Comparison of ENCODE assay signal across 15 cellular contexts in genomic region chr5:95864944-95865504, GRCh38. TPM values are rescaled to one million over a fixed set of nuclear protein-coding genes. Genes with fewer than 3 reads are reported as not detected.
DNase-seq lines count a peak whose midpoint lies in the region; ATAC-seq and TF ChIP-seq lines count a peak whose summit lies in the region.
"Had no signal": no experiment of that assay in that cellular context is flagged by ENCODE, and none has a peak within 500 bp of the region (broad histone marks: within the 10 kb centered on the region; RNA-seq: fewer than 3 reads in every experiment).

No MANE protein-coding gene starts in this region.

- no peak for TF ChIP-seq CTCF in PC-3 (conservative IDR thresholded peaks at IDR 0.05; ENCODE audit: low read depth, low read length)
- no peak for TF ChIP-seq CTCF in glutamatergic neuron (IDR thresholded peaks at IDR 0.05; ENCODE audit: partially characterized antibody, unreplicated experiment)
- TF ChIP-seq CTCF in progenitor cell of endocrine pancreas (IDR thresholded peaks at IDR 0.05; ENCODE audit: unreplicated experiment) = no peak
- TF ChIP-seq CTCF in gastroesophageal sphincter (IDR thresholded peaks at IDR 0.05) = no peak

- CTCF ChIA-PET in PC-3 (lab: Charles Lee) = no interaction called here

- no peaks in the 10 kb centered on the region for H3K36me3 ChIP-seq in PC-3 (ENCODE audit: low read depth, low read length)
- H3K36me3 ChIP-seq in gastroesophageal sphincter = no peaks in the 10 kb centered on the region

- H3K27me3 Mint-ChIP-seq in glutamatergic neuron (ENCODE audit: unreplicated experiment) (peaks cover 11% of the 10 kb centered on the region), progenitor cell of endocrine pancreas (no peaks in the 10 kb centered on the region)

- ATAC-seq in PC-3 = no peak
- ATAC-seq in gastroesophageal sphincter = no peak
- no peak for ATAC-seq in HG02642 (IDR thresholded peaks at IDR 0.05; ENCODE audit: poor library complexity, unreplicated experiment)
- ATAC-seq in stimulated activated naive CD8-positive, alpha-beta T cell treated with anti-CD3 and anti-CD28 coated beads, Interleukin-15, Interleukin-2, amounts not matched to agents 100 U/mL and 50 U/mL, for 24 hours = no peak

- H3K4me1 Mint-ChIP-seq in glutamatergic neuron (ENCODE audit: low read depth, unreplicated experiment) (peaks cover 42% of the 10 kb centered on the region), progenitor cell of endocrine pancreas (ENCODE audit: low read depth) (peaks cover 44% of the 10 kb centered on the region)

- peaks cover 4% of the 10 kb centered on the region for H3K36me3 Mint-ChIP-seq in glutamatergic neuron (ENCODE audit: unreplicated experiment)
- H3K36me3 Mint-ChIP-seq in progenitor cell of endocrine pancreas (ENCODE audit: insufficient read depth) = no peaks in the 10 kb centered on the region

- H3K9me3 ChIP-seq in PC-3 (ENCODE audit: low read length) (no peaks in the 10 kb centered on the region), gastroesophageal sphincter (no peaks in the 10 kb centered on the region)

- no peak overlapping the region for H3K9ac ChIP-seq in PC-3 (ENCODE audit: low read length)

- H3K4me2 ChIP-seq in PC-3 (ENCODE audit: low read length) = no peak overlapping the region

- H3K9me3 Mint-ChIP-seq in glutamatergic neuron (ENCODE audit: unreplicated experiment) = peaks cover 12% of the 10 kb centered on the region
- H3K9me3 Mint-ChIP-seq in progenitor cell of endocrine pancreas (ENCODE audit: low read depth) = peaks cover 6% of the 10 kb centered on the region
- H3K9me3 Mint-ChIP-seq: CD4-positive, alpha-beta T cell; central memory CD8-positive, alpha-beta T cell had no signal

- peaks cover 9% of the 10 kb centered on the region for H3F3A ChIP-seq in PC-3 (ENCODE audit: low read length, unreplicated experiment)

- no peaks in the 10 kb centered on the region for H4K20me1 ChIP-seq in PC-3 (ENCODE audit: low read length)

- TF ChIP-seq POLR2A in gastroesophageal sphincter (IDR thresholded peaks at IDR 0.05) = no peak

- H3K4me1 ChIP-seq in PC-3 (ENCODE audit: insufficient read depth, low read length) = peaks cover 43% of the 10 kb centered on the region
- peaks cover 0 to 14% (median 0%) of the 10 kb centered on the region in 3 donors for H3K4me1 ChIP-seq in gastroesophageal sphincter

- H3K4me3 Mint-ChIP-seq in glutamatergic neuron (ENCODE audit: unreplicated experiment) = no peak overlapping the region
- H3K4me3 Mint-ChIP-seq in progenitor cell of endocrine pancreas (ENCODE audit: low read depth) = peak overlapping the region; percentile 23
- H3K4me3 Mint-ChIP-seq: CD4-positive, alpha-beta T cell; central memory CD8-positive, alpha-beta T cell had no signal

- H3K9me2 ChIP-seq in PC-3 (replicated peaks; ENCODE audit: low read length) = no peaks in the 10 kb centered on the region

- H3K4me3 ChIP-seq in PC-3 (ENCODE audit: low read length) (no peak overlapping the region), gastroesophageal sphincter (no peak overlapping the region)
- H3K4me3 ChIP-seq: SK-N-MC had no signal

- POLR2A ChIA-PET in PC-3 (lab: Charles Lee; ENCODE audit: unreplicated experiment) = interaction anchor here (0.6 kb wide), 1 partner anchor 784 kb away, joined by 4 read pairs; no protein-coding TSS in a partner anchor

- BruUV-seq in PC-3 (replicated peaks; lab: Mats Ljungman, UMichigan) = no TSS peak

- H2AFZ ChIP-seq in PC-3 (ENCODE audit: low read length) = peak overlapping the region; percentile 80

- peak overlapping the region; percentile 95 for H3K27ac Mint-ChIP-seq in glutamatergic neuron (ENCODE audit: unreplicated experiment)
- H3K27ac Mint-ChIP-seq in progenitor cell of endocrine pancreas = peak overlapping the region; percentile 80
- H3K27ac Mint-ChIP-seq: CD4-positive, alpha-beta T cell had no signal

- H3K27me3 ChIP-seq in PC-3 (ENCODE audit: low read length) (no peaks in the 10 kb centered on the region), gastroesophageal sphincter (no peaks in the 10 kb centered on the region)

- H3K79me2 ChIP-seq in PC-3 (ENCODE audit: low read length) = no peaks in the 10 kb centered on the region

- no peak for TF ChIP-seq EP300 in gastroesophageal sphincter (IDR thresholded peaks at IDR 0.05)

- peak overlapping the region; percentile 53 for H3K27ac ChIP-seq in PC-3 (ENCODE audit: low read length)
- no peak overlapping the region for H3K27ac ChIP-seq in gastroesophageal sphincter
- H3K27ac ChIP-seq: HL-60, SK-N-MC had no signal

- WGBS in gastroesophageal sphincter (ENCODE audit: low coverage in 1 of 2), 2 donors = 60% methylated on average over 5 of the region's 6 CpGs; no CpG with 5 or more reads in 1 of the 2 donors

- intact Hi-C loops in PC-3 (cut with micrococcal nuclease) = loop anchor here (5.0 kb wide), 1 partner anchor 737 kb away; no protein-coding TSS in a partner anchor

- DNase-seq in DMS153 (lab: John Stamatoyannopoulos, UW) = peak; percentile 52
- DNase-seq in PC-3 = peak; percentile 40
- DNase-seq in glutamatergic neuron = no peak
- DNase-seq in progenitor cell of endocrine pancreas (ENCODE audit: low spot score, unreplicated experiment) = no peak
- no peak for DNase-seq in stimulated activated naive CD4-positive, alpha-beta T cell treated with Interleukin-2 at 50 U/mL for 16 hours (lab: John Stamatoyannopoulos, UW)
- no peak for DNase-seq in stimulated activated naive CD8-positive, alpha-beta T cell treated with anti-CD3 and anti-CD28 coated beads, Interleukin-15, Interleukin-2, amounts not matched to agents 100 U/mL and 50 U/mL, for 24 hours
- DNase-seq: activated naive CD4-positive, alpha-beta T cell treated with anti-CD3 and anti-CD28 coated beads, Interleukin-2, amount 50 U/mL, for 16 hours; CD4-positive, alpha-beta T cell; H7; stimulated activated CD4-positive, alpha-beta T cell treated with anti-CD3 and anti-CD28 coated beads, Interleukin-1b, Interleukin-23, amount 100 ng/mL, for 48 hours had no signal

RNA-seq across cellular contexts. Expression of gene GLRX, which starts 42.5 kb away (rescaled TPM):
- total RNA-seq in PC-3 (2014; rRNA removed) = 24.6 and 27.4 TPM in 2 replicates
- 79.6 TPM for total RNA-seq in glutamatergic neuron (ENCODE audit: unreplicated experiment)
- 11.6 and 12.7 TPM in 2 replicates for total RNA-seq in progenitor cell of endocrine pancreas
- 10 to 100 TPM; 20.2 to 65.3 (median 41.3) TPM for total RNA-seq in gastroesophageal sphincter

Comparison
In these comparisons a context has a peak if more than half of its experiments do, and no peak if none do; other contexts are left out.
1. DNase-seq: peak in DMS153 (single experiment) and PC-3 (single experiment); none in glutamatergic neuron (single experiment), progenitor cell of endocrine pancreas (single experiment), stimulated activated naive CD4-positive, alpha-beta T cell treated with Interleukin-2 at 50 U/mL for 16 hours (single experiment) and stimulated activated naive CD8-positive, alpha-beta T cell treated with anti-CD3 and anti-CD28 coated beads, Interleukin-15, Interleukin-2, amounts not matched to agents 100 U/mL and 50 U/mL, for 24 hours (single experiment).